Comparison of ENCODE assay signal across 1 cellular context in the genomic region with DNA sequence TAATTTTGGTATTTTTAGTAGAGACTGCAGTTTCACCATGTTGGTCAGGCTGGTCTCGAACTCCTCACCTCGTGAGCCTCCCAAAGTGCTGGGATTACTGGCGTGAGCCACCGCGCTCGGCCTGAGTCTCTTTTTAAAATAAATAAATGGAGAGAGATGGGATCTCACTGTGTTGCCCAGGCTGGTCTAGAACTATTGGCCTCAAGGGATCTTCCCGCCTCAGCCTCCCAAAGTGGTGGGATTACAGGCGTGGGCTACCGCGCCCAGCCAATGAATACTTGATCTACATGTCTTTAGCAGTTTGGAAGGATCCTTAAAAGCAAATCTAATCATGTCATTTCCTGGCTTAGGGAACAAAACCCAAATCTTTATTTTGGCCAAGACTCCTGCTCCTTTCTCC.
TF ChIP-seq lines count a peak whose summit lies in the region.

No MANE protein-coding gene starts in this region.

TF ChIP-seq in WTC11, 78 proteins besides CTCF, POLR2A, EP300 and RAD21 (continued from another document):
- TF ChIP-seq, protein P1, sequence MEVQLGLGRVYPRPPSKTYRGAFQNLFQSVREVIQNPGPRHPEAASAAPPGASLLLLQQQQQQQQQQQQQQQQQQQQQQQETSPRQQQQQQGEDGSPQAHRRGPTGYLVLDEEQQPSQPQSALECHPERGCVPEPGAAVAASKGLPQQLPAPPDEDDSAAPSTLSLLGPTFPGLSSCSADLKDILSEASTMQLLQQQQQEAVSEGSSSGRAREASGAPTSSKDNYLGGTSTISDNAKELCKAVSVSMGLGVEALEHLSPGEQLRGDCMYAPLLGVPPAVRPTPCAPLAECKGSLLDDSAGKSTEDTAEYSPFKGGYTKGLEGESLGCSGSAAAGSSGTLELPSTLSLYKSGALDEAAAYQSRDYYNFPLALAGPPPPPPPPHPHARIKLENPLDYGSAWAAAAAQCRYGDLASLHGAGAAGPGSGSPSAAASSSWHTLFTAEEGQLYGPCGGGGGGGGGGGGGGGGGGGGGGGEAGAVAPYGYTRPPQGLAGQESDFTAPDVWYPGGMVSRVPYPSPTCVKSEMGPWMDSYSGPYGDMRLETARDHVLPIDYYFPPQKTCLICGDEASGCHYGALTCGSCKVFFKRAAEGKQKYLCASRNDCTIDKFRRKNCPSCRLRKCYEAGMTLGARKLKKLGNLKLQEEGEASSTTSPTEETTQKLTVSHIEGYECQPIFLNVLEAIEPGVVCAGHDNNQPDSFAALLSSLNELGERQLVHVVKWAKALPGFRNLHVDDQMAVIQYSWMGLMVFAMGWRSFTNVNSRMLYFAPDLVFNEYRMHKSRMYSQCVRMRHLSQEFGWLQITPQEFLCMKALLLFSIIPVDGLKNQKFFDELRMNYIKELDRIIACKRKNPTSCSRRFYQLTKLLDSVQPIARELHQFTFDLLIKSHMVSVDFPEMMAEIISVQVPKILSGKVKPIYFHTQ (CRISPR knock-in tag; IDR thresholded peaks at IDR 0.05), result no peak
- TF ChIP-seq KAT7 (CRISPR knock-in tag; IDR thresholded peaks at IDR 0.05; ENCODE audit: borderline replicate concordance), result no peak
- TF ChIP-seq, protein P2, sequence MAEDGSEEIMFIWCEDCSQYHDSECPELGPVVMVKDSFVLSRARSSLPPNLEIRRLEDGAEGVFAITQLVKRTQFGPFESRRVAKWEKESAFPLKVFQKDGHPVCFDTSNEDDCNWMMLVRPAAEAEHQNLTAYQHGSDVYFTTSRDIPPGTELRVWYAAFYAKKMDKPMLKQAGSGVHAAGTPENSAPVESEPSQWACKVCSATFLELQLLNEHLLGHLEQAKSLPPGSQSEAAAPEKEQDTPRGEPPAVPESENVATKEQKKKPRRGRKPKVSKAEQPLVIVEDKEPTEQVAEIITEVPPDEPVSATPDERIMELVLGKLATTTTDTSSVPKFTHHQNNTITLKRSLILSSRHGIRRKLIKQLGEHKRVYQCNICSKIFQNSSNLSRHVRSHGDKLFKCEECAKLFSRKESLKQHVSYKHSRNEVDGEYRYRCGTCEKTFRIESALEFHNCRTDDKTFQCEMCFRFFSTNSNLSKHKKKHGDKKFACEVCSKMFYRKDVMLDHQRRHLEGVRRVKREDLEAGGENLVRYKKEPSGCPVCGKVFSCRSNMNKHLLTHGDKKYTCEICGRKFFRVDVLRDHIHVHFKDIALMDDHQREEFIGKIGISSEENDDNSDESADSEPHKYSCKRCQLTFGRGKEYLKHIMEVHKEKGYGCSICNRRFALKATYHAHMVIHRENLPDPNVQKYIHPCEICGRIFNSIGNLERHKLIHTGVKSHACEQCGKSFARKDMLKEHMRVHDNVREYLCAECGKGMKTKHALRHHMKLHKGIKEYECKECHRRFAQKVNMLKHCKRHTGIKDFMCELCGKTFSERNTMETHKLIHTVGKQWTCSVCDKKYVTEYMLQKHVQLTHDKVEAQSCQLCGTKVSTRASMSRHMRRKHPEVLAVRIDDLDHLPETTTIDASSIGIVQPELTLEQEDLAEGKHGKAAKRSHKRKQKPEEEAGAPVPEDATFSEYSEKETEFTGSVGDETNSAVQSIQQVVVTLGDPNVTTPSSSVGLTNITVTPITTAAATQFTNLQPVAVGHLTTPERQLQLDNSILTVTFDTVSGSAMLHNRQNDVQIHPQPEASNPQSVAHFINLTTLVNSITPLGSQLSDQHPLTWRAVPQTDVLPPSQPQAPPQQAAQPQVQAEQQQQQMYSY (CRISPR knock-in tag; IDR thresholded peaks at IDR 0.05), result no peak
- TF ChIP-seq ETV6 (CRISPR knock-in tag; IDR thresholded peaks at IDR 0.05), result no peak
